ENCODE assay signal across 8 cellular contexts in the genomic region with DNA sequence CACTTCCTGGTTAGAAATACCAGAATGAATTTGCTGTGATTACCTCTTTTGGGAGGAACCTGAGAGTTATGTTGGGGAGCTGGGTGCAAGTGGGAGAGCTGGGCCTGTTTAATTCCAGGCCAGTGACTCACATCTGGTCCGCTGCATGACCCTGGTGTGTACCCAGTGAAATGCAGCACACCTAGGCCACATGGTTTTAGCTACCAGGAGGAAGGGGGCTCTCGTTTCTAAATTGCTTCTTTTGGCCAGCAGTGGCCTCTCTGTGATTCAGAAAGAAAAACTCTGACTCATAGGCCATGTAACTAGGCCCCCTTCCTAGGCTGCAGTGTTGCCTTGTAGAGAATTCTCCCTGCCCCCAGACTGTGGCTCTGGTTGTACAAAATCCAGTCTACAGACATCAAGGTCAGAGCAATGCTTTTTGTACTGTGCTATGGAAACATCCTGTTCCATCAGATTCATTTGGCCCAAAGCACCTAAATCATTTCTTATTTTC. TPM values are rescaled to one million over a fixed set of nuclear protein-coding genes. Genes with fewer than 3 reads are reported as not detected.
DNase-seq lines count a peak whose midpoint lies in the region; ATAC-seq and TF ChIP-seq lines count a peak whose summit lies in the region.

No MANE protein-coding gene starts in this region.

- H3K9me3 ChIP-seq in heart right ventricle: no peaks in the 10 kb centered on the region

- TF ChIP-seq POLR2A in NB4 (IDR thresholded peaks at IDR 0.05; ENCODE audit: extremely low read depth, insufficient read length) (no peak), lower leg skin (IDR thresholded peaks at IDR 0.05) (no peak)

- peak overlapping the region; percentile 63 to 94 (median 88) for H3K27ac ChIP-seq in heart right ventricle

- 22 to 30% methylated on average over 2 of the region's 2 CpGs for whole genome bisulfite sequencing in heart right ventricle, 2 donors
- WGBS in lower leg skin, 2 donors: 15 to 27% methylated on average over 2 of the region's 2 CpGs

- TF ChIP-seq CTCF in NB4 (IDR thresholded peaks at IDR 0.05; ENCODE audit: low read depth, low read length): no peak
- TF ChIP-seq CTCF in heart right ventricle (IDR thresholded peaks at IDR 0.05): peak in 1 of 9 donors; percentile 11
- no peak for TF ChIP-seq CTCF in lower leg skin (IDR thresholded peaks at IDR 0.05)

- no peaks in the 10 kb centered on the region for H3K27me3 ChIP-seq in heart right ventricle

- intact Hi-C loops in heart right ventricle (cut with DNase I): loop anchor here in 2 of 10 donors (5.0 kb wide), 2 partner anchors 63 to 68 kb away; a partner anchor contains a TSS
- intact Hi-C loops in sciatic nerve (cut with DNase I): no loop called here
- intact Hi-C loops in lower leg skin (cut with DNase I; ENCODE audit: low total_unique reads): loop anchor here (5.0 kb wide), 1 partner anchor 127 kb away; a partner anchor contains a TSS

- H3K36me3 ChIP-seq in heart right ventricle: peaks cover 0 to 20% (median 0%) of the 10 kb centered on the region in 9 donors

- peaks cover 23 to 75% (median 52%) of the 10 kb centered on the region in 9 donors for H3K4me1 ChIP-seq in heart right ventricle

- H3K4me3 ChIP-seq in NB4 (ENCODE audit: low read depth, low read length): no peak overlapping the region
- peak overlapping the region in 1 of 10 donors; percentile 0 for H3K4me3 ChIP-seq in heart right ventricle
- no peak overlapping the region for H3K4me3 ChIP-seq in lower leg skin (ENCODE audit: low read depth, poor library complexity, severe bottlenecking)

- DNase-seq in ELF-1 (ENCODE audit: low read depth, low spot score) (peak; percentile 81), NB4 (ENCODE audit: low read depth) (peak; percentile 56), heart right ventricle (peak in 1 of 2 donors; percentile 40), sciatic nerve (ENCODE audit: low spot score) (no peak), lower leg skin (ENCODE audit: low spot score in 2 of 2) (no peak), globus pallidus (ENCODE audit: low spot score) (no peak)
- peak; percentile 57 for DNase-seq in activated naive CD4-positive, alpha-beta T cell treated with anti-CD3 and anti-CD28 coated beads, Interleukin-2, amount 50 U/mL, for 16 hours

- ATAC-seq in GM21515 (IDR thresholded peaks at IDR 0.05; ENCODE audit: unreplicated experiment): peak; percentile 36
- ATAC-seq in heart right ventricle: peak; percentile 50 to 89 (median 78)
- peak; percentile 86 for ATAC-seq in sciatic nerve

RNA-seq across cellular contexts. Expression of a gene that starts 6.7 kb away (rescaled TPM):
- total RNA-seq in heart right ventricle (10 to 100 TPM; 20.7 to 35.8 (median 28.4) TPM), sciatic nerve (30.6 TPM), lower leg skin (10 to 100 TPM; 47.1 to 62.7 (median 58.6) TPM)
- 10 to 100 TPM in 1 of 2 donors, 1 to 10 TPM in 1; 9.9 to 24.0 TPM for polyA plus RNA-seq in heart right ventricle

RNA-seq across cellular contexts. Expression of a gene that starts 28.0 kb away (rescaled TPM):
- total RNA-seq in heart right ventricle: under 1 TPM in 5 of 10 donors, not detected in 5; 0.36 to 0.87 (median 0.62) TPM
- 1 to 10 TPM in 1 of 2 donors, under 1 TPM in 1; 0.88 to 2.3 TPM for polyA plus RNA-seq in heart right ventricle
- 13.6 TPM for total RNA-seq in sciatic nerve
- total RNA-seq in lower leg skin: 1 to 10 TPM in 2 of 4 donors, not detected in 2; 1.3 to 1.7 TPM

RNA-seq across cellular contexts. Expression of a gene that starts 40.2 kb away (rescaled TPM):
- total RNA-seq in heart right ventricle (10 to 100 TPM; 18.4 to 37.9 (median 23.6) TPM), sciatic nerve (75.7 TPM), lower leg skin (10 to 100 TPM; 42.0 to 82.2 (median 63.7) TPM)
- polyA plus RNA-seq in heart right ventricle: 10 to 100 TPM; 36.1 to 57.6 TPM

RNA-seq across cellular contexts. Expression of a gene that starts 40.4 kb away (rescaled TPM):
- total RNA-seq in heart right ventricle: under 1 TPM in 8 of 10 donors, not detected in 2; 0.15 to 0.66 (median 0.40) TPM
- under 1 TPM; 0.20 to 0.73 TPM for polyA plus RNA-seq in heart right ventricle
- 1.2 TPM for total RNA-seq in sciatic nerve
- 1 to 10 TPM in 2 of 4 donors, under 1 TPM in 2; 0.15 to 4.3 (median 0.99) TPM for total RNA-seq in lower leg skin

RNA-seq across cellular contexts. Expression of a gene that starts 56.5 kb away (rescaled TPM):
- total RNA-seq in heart right ventricle: 10 to 100 TPM; 13.1 to 59.6 (median 25.8) TPM
- 10 to 100 TPM; 56.4 to 74.3 TPM for polyA plus RNA-seq in heart right ventricle
- 138 TPM for total RNA-seq in sciatic nerve
- total RNA-seq in lower leg skin: 10 to 100 TPM in 1 of 4 donors, 1 to 10 TPM in 3; 4.9 to 47.6 (median 7.3) TPM

Comparison
In these comparisons a context has a peak if more than half of its experiments do, and no peak if none do; other contexts are left out.
1. DNase-seq: peak in ELF-1 (single experiment), NB4 (single experiment) and activated naive CD4-positive, alpha-beta T cell treated with anti-CD3 and anti-CD28 coated beads, Interleukin-2, amount 50 U/mL, for 16 hours (single experiment); none in sciatic nerve (single experiment), lower leg skin (0 of 2) and globus pallidus (single experiment).
2. ATAC-seq: peak in every context shown above with its lines; median percentile 86 in sciatic nerve; 78 in heart right ventricle; 36 in GM21515.